1 cellular context compared by ENCODE assay signal in genomic region chr11:118671254-118671653, GRCh38.
TF ChIP-seq lines count a peak whose summit lies in the region.

No MANE protein-coding gene starts in this region.

TF ChIP-seq in K562, 482 proteins besides CTCF, POLR2A, EP300 and RAD21 (continued from another document):
- TF ChIP-seq SNRNP70 (optimal IDR thresholded peaks at IDR 0.05; ENCODE audit: low read depth, low read length): no peak
- TF ChIP-seq HMGN3 (IDR thresholded peaks at IDR 0.05; ENCODE audit: borderline replicate concordance, extremely low read depth, insufficient read length, low read depth, low read length): no peak
- TF ChIP-seq TRIM28 (IDR thresholded peaks at IDR 0.05): peak; percentile 64; the same call in 1 of the 2 replicates
- 0 out of 4 replicates have a peak, but pooled peaks of 1 of the 2 experiments have one; percentile 12 for TF ChIP-seq TRIM24 (IDR thresholded peaks at IDR 0.05)
- TF ChIP-seq FOXO4 (CRISPR knock-in tag; IDR thresholded peaks at IDR 0.05): no peak
- no peak for TF ChIP-seq SIX5 (IDR thresholded peaks at IDR 0.05; ENCODE audit: borderline replicate concordance in 1 of 2, insufficient read depth in 1 of 2, low read depth in 1 of 2, low read length in 2 of 2)
- TF ChIP-seq CBX3 (IDR thresholded peaks at IDR 0.05; ENCODE audit: borderline replicate concordance in 1 of 2, low read length in 2 of 2): peak in 1 of 2 experiments; percentile 76; a peak in 1 of 3 replicates
